Comparison of ENCODE assay signal across 28 cellular contexts in the genomic region with DNA sequence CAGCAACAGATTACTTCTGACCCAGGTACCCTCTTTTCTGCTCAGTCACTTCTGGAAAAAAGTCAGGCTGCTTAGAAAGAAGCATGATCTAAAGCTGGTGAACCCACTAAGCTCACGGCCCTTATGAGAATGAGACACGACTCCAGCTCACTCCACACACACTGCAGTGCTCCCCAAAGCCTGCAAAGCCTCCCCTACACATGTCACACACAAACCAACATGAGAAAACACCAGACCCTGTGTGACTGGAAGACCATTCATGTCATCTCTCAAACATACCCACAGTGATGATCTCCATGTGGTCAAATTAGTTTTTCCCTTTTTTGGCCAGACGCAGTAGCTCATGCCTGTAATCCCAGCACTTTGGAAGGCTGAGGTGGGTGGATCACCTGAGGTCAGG. TPM values are rescaled to one million over a fixed set of nuclear protein-coding genes. Genes with fewer than 3 reads are reported as not detected.
A peak's percentile ranks its signal among the peaks of the same experiment; 100 is the strongest.
DNase-seq lines count a peak whose midpoint lies in the region; ATAC-seq, FAIRE-seq and TF ChIP-seq lines count a peak whose summit lies in the region.
"Had no signal": no experiment of that assay in that cellular context is flagged by ENCODE, and none has a peak within 500 bp of the region (broad histone marks: within the 10 kb centered on the region; RNA-seq: fewer than 3 reads in every experiment).

No MANE protein-coding gene starts in this region.

- POLR2A ChIA-PET in CD8-positive, alpha-beta memory T cell (lab: Charles Lee): no interaction called here
- POLR2A ChIA-PET in naive thymus-derived CD8-positive, alpha-beta T cell (lab: Charles Lee): no interaction called here

- no peaks in the 10 kb centered on the region for H3K27me3 Mint-ChIP-seq in activated CD4-positive, alpha-beta T cell treated with anti-CD3 and anti-CD28 coated beads, Interleukin-2, amount 10 ng/mL, durations not matched to agents 24 days and 14 days
- H3K27me3 Mint-ChIP-seq in CD8-positive, alpha-beta memory T cell: no peaks in the 10 kb centered on the region
- H3K27me3 Mint-ChIP-seq in activated T-helper 17 cell treated with anti-CD3 and anti-CD28 coated beads, Interleukin-2, amount 50 U/mL, for 72 hours: no peaks in the 10 kb centered on the region
- H3K27me3 Mint-ChIP-seq in naive thymus-derived CD8-positive, alpha-beta T cell: no peaks in the 10 kb centered on the region

- peak overlapping the region; percentile 51 for H3K27ac Mint-ChIP-seq in activated CD4-positive, alpha-beta T cell treated with anti-CD3 and anti-CD28 coated beads, Interleukin-2, amount 10 ng/mL, durations not matched to agents 24 days and 14 days
- H3K27ac Mint-ChIP-seq in CD8-positive, alpha-beta memory T cell: peak overlapping the region in 6 of 8 donors; percentile 46 to 96 (median 72)
- peak overlapping the region; percentile 70 for H3K27ac Mint-ChIP-seq in activated T-helper 17 cell treated with anti-CD3 and anti-CD28 coated beads, Interleukin-2, amount 50 U/mL, for 72 hours
- peak overlapping the region in 7 of 10 donors; percentile 26 to 76 (median 60) for H3K27ac Mint-ChIP-seq in naive thymus-derived CD8-positive, alpha-beta T cell

- TF ChIP-seq CTCF in pancreas (IDR thresholded peaks at IDR 0.05): no peak

- H3K27ac ChIP-seq in CD8-positive, alpha-beta memory T cell (ENCODE audit: low read depth, low read length): no peak overlapping the region
- no peak overlapping the region for H3K27ac ChIP-seq in pancreas
- H3K27ac ChIP-seq: esophagus squamous epithelium, gastrocnemius medialis, lower lobe of right lung had no signal

- no peaks in the 10 kb centered on the region for H3K9me3 Mint-ChIP-seq in activated CD4-positive, alpha-beta T cell treated with anti-CD3 and anti-CD28 coated beads, Interleukin-2, amount 10 ng/mL, durations not matched to agents 24 days and 14 days
- no peaks in the 10 kb centered on the region for H3K9me3 Mint-ChIP-seq in CD8-positive, alpha-beta memory T cell
- H3K9me3 Mint-ChIP-seq in activated T-helper 17 cell treated with anti-CD3 and anti-CD28 coated beads, Interleukin-2, amount 50 U/mL, for 72 hours: no peaks in the 10 kb centered on the region
- no peaks in the 10 kb centered on the region for H3K9me3 Mint-ChIP-seq in naive thymus-derived CD8-positive, alpha-beta T cell

- FAIRE-seq in RCC 7860 (lab: Jason Lieb, UNC) (no peak), pancreas (lab: Jason Lieb, UNC) (no peak)
- FAIRE-seq: A204.1, GM19239, islet of Langerhans had no signal

- WGBS in pancreas, 2 donors: 92 to 93% methylated on average over 3 of the region's 3 CpGs

- no peak overlapping the region for H3K4me3 Mint-ChIP-seq in activated CD4-positive, alpha-beta T cell treated with anti-CD3 and anti-CD28 coated beads, Interleukin-2, amount 10 ng/mL, durations not matched to agents 24 days and 14 days
- H3K4me3 Mint-ChIP-seq in CD8-positive, alpha-beta memory T cell: peak overlapping the region in 4 of 7 donors; percentile 11 to 51 (median 36)
- H3K4me3 Mint-ChIP-seq in activated T-helper 17 cell treated with anti-CD3 and anti-CD28 coated beads, Interleukin-2, amount 50 U/mL, for 72 hours: no peak overlapping the region
- H3K4me3 Mint-ChIP-seq in naive thymus-derived CD8-positive, alpha-beta T cell: peak overlapping the region in 2 of 10 donors; percentile 5 to 6

- intact Hi-C loops in activated CD4-positive, alpha-beta T cell treated with anti-CD3 and anti-CD28 coated beads, Interleukin-2, amount 10 ng/mL, durations not matched to agents 24 days and 14 days (cut with micrococcal nuclease): no loop called here
- intact Hi-C loops in pancreas (cut with DNase I): loop anchor here in 1 of 3 donors (10.0 kb wide), 1 partner anchor 83 kb away; no protein-coding TSS in a partner anchor

- CTCF ChIA-PET in CD8-positive, alpha-beta memory T cell (lab: Charles Lee): interaction anchor here (1.2 kb wide), 1 partner anchor 9 kb away, joined by 3 read pairs; no protein-coding TSS in a partner anchor

- peaks cover 12% of the 10 kb centered on the region for H3K4me1 ChIP-seq in CD8-positive, alpha-beta memory T cell (ENCODE audit: insufficient read depth, low read length)
- H3K4me1 ChIP-seq in pancreas: no peaks in the 10 kb centered on the region

- peaks cover 11% of the 10 kb centered on the region for H3K36me3 ChIP-seq in CD8-positive, alpha-beta memory T cell (ENCODE audit: insufficient read depth, low read length)
- H3K36me3 ChIP-seq in pancreas: peaks cover 3 to 35% (median 5%) of the 10 kb centered on the region in 3 donors

- H3K36me3 Mint-ChIP-seq in activated CD4-positive, alpha-beta T cell treated with anti-CD3 and anti-CD28 coated beads, Interleukin-2, amount 10 ng/mL, durations not matched to agents 24 days and 14 days (ENCODE audit: low read depth): peaks cover 64% of the 10 kb centered on the region
- H3K36me3 Mint-ChIP-seq in CD8-positive, alpha-beta memory T cell: peaks cover 12 to 79% (median 18%) of the 10 kb centered on the region in 3 donors
- H3K36me3 Mint-ChIP-seq in activated T-helper 17 cell treated with anti-CD3 and anti-CD28 coated beads, Interleukin-2, amount 50 U/mL, for 72 hours (ENCODE audit: low read depth): peaks cover 94% of the 10 kb centered on the region
- peaks cover 0 to 88% (median 16%) of the 10 kb centered on the region in 3 donors for H3K36me3 Mint-ChIP-seq in naive thymus-derived CD8-positive, alpha-beta T cell

- ATAC-seq in activated T-helper 17 cell treated with anti-CD3 and anti-CD28 coated beads, Interleukin-2, amount 50 U/mL, for 72 hours (replicated peaks): no peak
- ATAC-seq in naive thymus-derived CD8-positive, alpha-beta T cell: no peak
- ATAC-seq in GM18517 (IDR thresholded peaks at IDR 0.05; ENCODE audit: unreplicated experiment): no peak
- ATAC-seq in pancreas: no peak

- no peak for DNase-seq in activated CD4-positive, alpha-beta T cell treated with anti-CD3 and anti-CD28 coated beads, Interleukin-2, amount 10 ng/mL, durations not matched to agents 24 days and 14 days
- DNase-seq in activated CD4-positive, alpha-beta T cell treated with anti-CD3 and anti-CD28 coated beads for 48 hours: no peak
- DNase-seq in CD8-positive, alpha-beta memory T cell: no peak
- DNase-seq in naive thymus-derived CD8-positive, alpha-beta T cell: no peak
- no peak for DNase-seq in RCC 7860 (ENCODE audit: low spot score)
- DNase-seq in pancreas: no peak
- DNase-seq: activated naive CD4-positive, alpha-beta T cell treated with anti-CD3 and anti-CD28 coated beads, Interleukin-2, amount 50 U/mL, for 16 hours; esophagus squamous epithelium; gastrocnemius medialis; hippocampal formation; Karpas-422; lower lobe of right lung; MV-4-11; NCI-H1694 treated with DMSO at 0.1 percent for 48 hours; NCI-H526; nucleus accumbens; RPMI8226; SK-N-SH; stimulated activated CD4-positive, alpha-beta T cell treated with anti-CD3 and anti-CD28 coated beads, Interleukin-4, amount 100 ng/mL, for 1 hour; T1000; trophoblast cell had no signal

- peaks cover 15% of the 10 kb centered on the region for H3K4me1 Mint-ChIP-seq in activated CD4-positive, alpha-beta T cell treated with anti-CD3 and anti-CD28 coated beads, Interleukin-2, amount 10 ng/mL, durations not matched to agents 24 days and 14 days
- peaks cover 36 to 40% (median 38%) of the 10 kb centered on the region in 3 donors for H3K4me1 Mint-ChIP-seq in CD8-positive, alpha-beta memory T cell
- peaks cover 20% of the 10 kb centered on the region for H3K4me1 Mint-ChIP-seq in activated T-helper 17 cell treated with anti-CD3 and anti-CD28 coated beads, Interleukin-2, amount 50 U/mL, for 72 hours
- peaks cover 7 to 27% (median 22%) of the 10 kb centered on the region in 4 donors for H3K4me1 Mint-ChIP-seq in naive thymus-derived CD8-positive, alpha-beta T cell

- H3K4me3 ChIP-seq in CD8-positive, alpha-beta memory T cell (ENCODE audit: low read length): no peak overlapping the region
- H3K4me3 ChIP-seq in pancreas: no peak overlapping the region
- H3K4me3 ChIP-seq: esophagus squamous epithelium, gastrocnemius medialis, lower lobe of right lung had no signal

- no peaks in the 10 kb centered on the region for H3K27me3 ChIP-seq in CD8-positive, alpha-beta memory T cell (ENCODE audit: insufficient read depth, low read length, poor library complexity, severe bottlenecking)
- H3K27me3 ChIP-seq in pancreas: no peaks in the 10 kb centered on the region
- H3K27me3 ChIP-seq: esophagus squamous epithelium, gastrocnemius medialis had no signal

- H3K9me3 ChIP-seq in CD8-positive, alpha-beta memory T cell (ENCODE audit: low read length): no peaks in the 10 kb centered on the region
- H3K9me3 ChIP-seq in pancreas: no peaks in the 10 kb centered on the region
- H3K9me3 ChIP-seq: esophagus squamous epithelium, gastrocnemius medialis, lower lobe of right lung, SK-N-SH had no signal

RNA-seq across cellular contexts. Expression of a gene that starts 0.4 kb away (rescaled TPM):
- total RNA-seq in activated CD4-positive, alpha-beta T cell treated with anti-CD3 and anti-CD28 coated beads, Interleukin-2, amount 10 ng/mL, durations not matched to agents 24 days and 14 days: 0.31 and 0.58 TPM in 2 replicates
- under 1 TPM in 1 of 2 experiments, not detected in 1; 0.24 TPM for total RNA-seq in CD8-positive, alpha-beta memory T cell
- polyA plus RNA-seq in CD8-positive, alpha-beta memory T cell: not detected
- under 1 TPM in 1 of 2 donors, not detected in 1; 0.26 TPM for total RNA-seq in activated T-helper 17 cell treated with anti-CD3 and anti-CD28 coated beads, Interleukin-2, amount 50 U/mL, for 72 hours
- total RNA-seq in naive thymus-derived CD8-positive, alpha-beta T cell: not detected
- polyA plus RNA-seq in naive thymus-derived CD8-positive, alpha-beta T cell: under 1 TPM; 0.21 to 0.36 (median 0.30) TPM
- total RNA-seq in pancreas: not detected
- not detected for polyA plus RNA-seq in pancreas
- total RNA-seq: chondrocyte, HT-29, lower lobe of right lung had no signal

RNA-seq across cellular contexts. Expression of a gene that starts 22.5 kb away (rescaled TPM):
- 86.2 and 95.6 TPM in 2 replicates for total RNA-seq in activated CD4-positive, alpha-beta T cell treated with anti-CD3 and anti-CD28 coated beads, Interleukin-2, amount 10 ng/mL, durations not matched to agents 24 days and 14 days
- 10 to 100 TPM; 80.0 to 82.5 TPM for total RNA-seq in CD8-positive, alpha-beta memory T cell
- polyA plus RNA-seq in CD8-positive, alpha-beta memory T cell: 22.4 TPM
- total RNA-seq in activated T-helper 17 cell treated with anti-CD3 and anti-CD28 coated beads, Interleukin-2, amount 50 U/mL, for 72 hours: 10 to 100 TPM; 21.5 to 45.2 TPM
- 10 to 100 TPM; 12.6 to 14.0 TPM for total RNA-seq in naive thymus-derived CD8-positive, alpha-beta T cell
- polyA plus RNA-seq in naive thymus-derived CD8-positive, alpha-beta T cell: 10 to 100 TPM; 14.1 to 23.9 (median 20.8) TPM
- 10 to 100 TPM in 4 of 6 donors, 1 to 10 TPM in 2; 7.6 to 15.7 (median 11.1) TPM for total RNA-seq in pancreas
- polyA plus RNA-seq in pancreas: 10 to 100 TPM in 1 of 2 donors, 1 to 10 TPM in 1; 6.6 to 13.1 TPM

RNA-seq across cellular contexts. Expression of a gene that starts 22.7 kb away (rescaled TPM):
- total RNA-seq in activated CD4-positive, alpha-beta T cell treated with anti-CD3 and anti-CD28 coated beads, Interleukin-2, amount 10 ng/mL, durations not matched to agents 24 days and 14 days: 23.6 and 24.1 TPM in 2 replicates
- 10 to 100 TPM; 22.6 to 26.0 TPM for total RNA-seq in CD8-positive, alpha-beta memory T cell
- 16.7 TPM for polyA plus RNA-seq in CD8-positive, alpha-beta memory T cell
- 10 to 100 TPM; 17.4 to 20.6 TPM for total RNA-seq in activated T-helper 17 cell treated with anti-CD3 and anti-CD28 coated beads, Interleukin-2, amount 50 U/mL, for 72 hours
- 10 to 100 TPM; 20.0 to 22.8 TPM for total RNA-seq in naive thymus-derived CD8-positive, alpha-beta T cell
- 10 to 100 TPM in 2 of 3 donors, 1 to 10 TPM in 1; 9.8 to 14.2 (median 10.0) TPM for polyA plus RNA-seq in naive thymus-derived CD8-positive, alpha-beta T cell
- 1 to 10 TPM; 3.4 to 7.2 (median 4.0) TPM for total RNA-seq in pancreas
- 1 to 10 TPM; 2.0 to 4.7 TPM for polyA plus RNA-seq in pancreas

RNA-seq across cellular contexts. Expression of a gene that starts 27.4 kb away (rescaled TPM):
- total RNA-seq in activated CD4-positive, alpha-beta T cell treated with anti-CD3 and anti-CD28 coated beads, Interleukin-2, amount 10 ng/mL, durations not matched to agents 24 days and 14 days: 105 and 108 TPM in 2 replicates
- total RNA-seq in CD8-positive, alpha-beta memory T cell: 100 to 1,000 TPM; 103 to 110 TPM
- 103 TPM for polyA plus RNA-seq in CD8-positive, alpha-beta memory T cell
- total RNA-seq in activated T-helper 17 cell treated with anti-CD3 and anti-CD28 coated beads, Interleukin-2, amount 50 U/mL, for 72 hours: 100 to 1,000 TPM; 116 to 117 TPM
- 10 to 100 TPM; 77.2 to 84.8 TPM for total RNA-seq in naive thymus-derived CD8-positive, alpha-beta T cell
- polyA plus RNA-seq in naive thymus-derived CD8-positive, alpha-beta T cell: 10 to 100 TPM; 94.1 to 95.3 (median 94.5) TPM
- 10 to 100 TPM; 35.7 to 49.4 (median 46.1) TPM for total RNA-seq in pancreas
- 10 to 100 TPM; 20.6 to 28.4 TPM for polyA plus RNA-seq in pancreas

Comparison
In these comparisons a context has a peak if more than half of its experiments do, and no peak if none do; other contexts are left out.
1. H3K4me3 Mint-ChIP-seq: peak in CD8-positive, alpha-beta memory T cell (4 of 7); none in activated CD4-positive, alpha-beta T cell treated with anti-CD3 and anti-CD28 coated beads, Interleukin-2, amount 10 ng/mL, durations not matched to agents 24 days and 14 days (single experiment) and activated T-helper 17 cell treated with anti-CD3 and anti-CD28 coated beads, Interleukin-2, amount 50 U/mL, for 72 hours (single experiment).
2. Peak in every context shown above with its lines, with median percentiles within 50 percentile points of each other: H3K27ac Mint-ChIP-seq.